ENCODE assay signal across 1 cellular context in genomic region chr15:65782096-65782495, GRCh38.
A peak's percentile ranks its signal among the peaks of the same experiment; 100 is the strongest.
TF ChIP-seq lines count a peak whose summit lies in the region.

No MANE protein-coding gene starts in this region.

TF ChIP-seq in GM12878, 131 proteins besides CTCF, POLR2A, EP300 and RAD21:
- TF ChIP-seq USF1 (IDR thresholded peaks at IDR 0.05; ENCODE audit: borderline replicate concordance, extremely low read length, insufficient read depth, low read depth, low read length) (no peak), POLR2AphosphoS5 (IDR thresholded peaks at IDR 0.05; ENCODE audit: low read length) (peak; percentile 44; the same call in 1 of the 2 replicates)
TF ChIP-seq in GM12878: peak in this region for 1.
